2 cellular contexts compared by ENCODE assay signal in genomic region chr6:42125663-42126062, GRCh38.
TF ChIP-seq lines count a peak whose summit lies in the region.

No MANE protein-coding gene starts in this region.

TF ChIP-seq in HepG2, 621 proteins besides CTCF, POLR2A, EP300 and RAD21:
- TF ChIP-seq PHF5A (CRISPR knock-in tag; IDR thresholded peaks at IDR 0.05; ENCODE audit: low read depth, unreplicated experiment) (no peak), ZNF652 (CRISPR knock-in tag; IDR thresholded peaks at IDR 0.05; ENCODE audit: borderline replicate concordance, low read depth) (peak; percentile 39; the same call in 1 of the 2 replicates)
TF ChIP-seq in HepG2: peak in this region for 1.

TF ChIP-seq in K562, 482 proteins besides CTCF, POLR2A, EP300 and RAD21:
- TF ChIP-seq ZNF445 (CRISPR knock-in tag; IDR thresholded peaks at IDR 0.05; ENCODE audit: low read depth) (no peak), SAFB2 (IDR thresholded peaks at IDR 0.05; ENCODE audit: borderline replicate concordance, low read depth, low read length, severe bottlenecking) (no peak), ZBTB7A (IDR thresholded peaks at IDR 0.05; ENCODE audit: borderline replicate concordance, control insufficient read depth, low read depth, low read length) (peak; percentile 48; the same call in 1 of the 2 replicates), TFAP4 (CRISPR knock-in tag; IDR thresholded peaks at IDR 0.05; ENCODE audit: borderline replicate concordance) (0 out of 2 replicates have a peak, but pooled peaks have one; percentile 24), FOXO4 (CRISPR knock-in tag; IDR thresholded peaks at IDR 0.05) (no peak)
